Comparison of ENCODE assay signal across 1 cellular context in genomic region chr16:29355339-29356059, GRCh38. TPM values are rescaled to one million over a fixed set of nuclear protein-coding genes. Genes with fewer than 3 reads are reported as not detected.
"Had no signal": no experiment of that assay in that cellular context is flagged by ENCODE, and none has a peak within 500 bp of the region (broad histone marks: within the 10 kb centered on the region; RNA-seq: fewer than 3 reads in every experiment).

No MANE protein-coding gene starts in this region.

RNA-seq across cellular contexts. Expression of gene NPIPB11, which starts 51.0 kb away (rescaled TPM):
- total RNA-seq: G401 had no signal
